In the genomic region with DNA sequence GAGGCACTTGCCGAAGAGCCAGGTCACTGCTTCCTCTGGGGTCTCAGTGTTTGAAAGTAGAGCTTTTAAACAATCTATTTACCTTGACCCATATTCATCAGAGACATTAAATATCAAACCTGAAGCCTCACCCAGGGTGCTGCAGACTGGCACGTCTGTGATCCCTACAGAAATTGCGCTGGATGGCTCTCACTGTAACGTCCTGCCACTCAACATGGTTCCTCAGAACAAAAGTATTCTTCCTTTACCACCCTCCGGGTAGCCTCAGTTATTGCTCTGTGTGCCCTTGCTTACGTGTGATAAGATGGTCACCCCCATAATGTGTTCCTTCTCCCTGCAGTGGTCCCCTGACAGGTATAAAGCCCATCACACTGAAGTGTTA, we compare ENCODE assay signal across 2 cellular contexts.
TF ChIP-seq lines count a peak whose summit lies in the region.

No MANE protein-coding gene starts in this region.

TF ChIP-seq in SK-N-SH, 30 proteins besides CTCF, POLR2A, EP300 and RAD21 (continued from another document):
- TF ChIP-seq, protein P1, sequence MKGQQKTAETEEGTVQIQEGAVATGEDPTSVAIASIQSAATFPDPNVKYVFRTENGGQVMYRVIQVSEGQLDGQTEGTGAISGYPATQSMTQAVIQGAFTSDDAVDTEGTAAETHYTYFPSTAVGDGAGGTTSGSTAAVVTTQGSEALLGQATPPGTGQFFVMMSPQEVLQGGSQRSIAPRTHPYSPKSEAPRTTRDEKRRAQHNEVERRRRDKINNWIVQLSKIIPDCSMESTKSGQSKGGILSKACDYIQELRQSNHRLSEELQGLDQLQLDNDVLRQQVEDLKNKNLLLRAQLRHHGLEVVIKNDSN (IDR thresholded peaks at IDR 0.05; ENCODE audit: borderline replicate concordance, low read depth): no peak
- TF ChIP-seq PBX3 (IDR thresholded peaks at IDR 0.05) (no peak), SIN3A (IDR thresholded peaks at IDR 0.05; ENCODE audit: borderline replicate concordance, low read depth, low read length) (no peak), MXI1 (IDR thresholded peaks at IDR 0.05; ENCODE audit: low read depth, low read length) (no peak), FOXM1 (IDR thresholded peaks at IDR 0.05; ENCODE audit: low read depth) (no peak), YY1 (IDR thresholded peaks at IDR 0.05; ENCODE audit: low read depth) (no peak)

TF ChIP-seq in SK-N-SH treated with all-trans-retinoic acid at 6 μM for 48 hours, 23 proteins besides CTCF, POLR2A, EP300 and RAD21:
- TF ChIP-seq TSHZ2 (CRISPR knock-in tag; IDR thresholded peaks at IDR 0.05): no peak
- no peak for TF ChIP-seq GLIS3 (CRISPR knock-in tag; IDR thresholded peaks at IDR 0.05)
- TF ChIP-seq POU6F1 (CRISPR knock-in tag; IDR thresholded peaks at IDR 0.05; ENCODE audit: borderline replicate concordance, low read depth): no peak
- no peak for TF ChIP-seq ZNF565 (CRISPR knock-in tag; conservative IDR thresholded peaks at IDR 0.05; ENCODE audit: low read depth)
- TF ChIP-seq ZFP30 (CRISPR knock-in tag; IDR thresholded peaks at IDR 0.05): no peak
- TF ChIP-seq TCF4 (CRISPR knock-in tag; IDR thresholded peaks at IDR 0.05; ENCODE audit: borderline replicate concordance): no peak
- no peak for TF ChIP-seq ZNF8 (CRISPR knock-in tag; IDR thresholded peaks at IDR 0.05)
- no peak for TF ChIP-seq TOX (CRISPR knock-in tag; IDR thresholded peaks at IDR 0.05; ENCODE audit: borderline replicate concordance)
- no peak for TF ChIP-seq ZC3H10 (CRISPR knock-in tag; IDR thresholded peaks at IDR 0.05)
- no peak for TF ChIP-seq ISL1 (CRISPR knock-in tag; IDR thresholded peaks at IDR 0.05)
- TF ChIP-seq ARNTL (CRISPR knock-in tag; IDR thresholded peaks at IDR 0.05; ENCODE audit: borderline replicate concordance, low read depth): no peak
- TF ChIP-seq RARB (CRISPR knock-in tag; IDR thresholded peaks at IDR 0.05): no peak
- no peak for TF ChIP-seq OSR1 (CRISPR knock-in tag; IDR thresholded peaks at IDR 0.05)
- TF ChIP-seq, protein P2, sequence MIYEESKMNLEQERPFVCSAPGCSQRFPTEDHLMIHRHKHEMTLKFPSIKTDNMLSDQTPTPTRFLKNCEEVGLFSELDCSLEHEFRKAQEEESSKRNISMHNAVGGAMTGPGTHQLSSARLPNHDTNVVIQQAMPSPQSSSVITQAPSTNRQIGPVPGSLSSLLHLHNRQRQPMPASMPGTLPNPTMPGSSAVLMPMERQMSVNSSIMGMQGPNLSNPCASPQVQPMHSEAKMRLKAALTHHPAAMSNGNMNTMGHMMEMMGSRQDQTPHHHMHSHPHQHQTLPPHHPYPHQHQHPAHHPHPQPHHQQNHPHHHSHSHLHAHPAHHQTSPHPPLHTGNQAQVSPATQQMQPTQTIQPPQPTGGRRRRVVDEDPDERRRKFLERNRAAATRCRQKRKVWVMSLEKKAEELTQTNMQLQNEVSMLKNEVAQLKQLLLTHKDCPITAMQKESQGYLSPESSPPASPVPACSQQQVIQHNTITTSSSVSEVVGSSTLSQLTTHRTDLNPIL (CRISPR knock-in tag; IDR thresholded peaks at IDR 0.05; ENCODE audit: low read depth): no peak
- no peak for TF ChIP-seq ZNF70 (CRISPR knock-in tag; IDR thresholded peaks at IDR 0.05)
- TF ChIP-seq, protein P3, sequence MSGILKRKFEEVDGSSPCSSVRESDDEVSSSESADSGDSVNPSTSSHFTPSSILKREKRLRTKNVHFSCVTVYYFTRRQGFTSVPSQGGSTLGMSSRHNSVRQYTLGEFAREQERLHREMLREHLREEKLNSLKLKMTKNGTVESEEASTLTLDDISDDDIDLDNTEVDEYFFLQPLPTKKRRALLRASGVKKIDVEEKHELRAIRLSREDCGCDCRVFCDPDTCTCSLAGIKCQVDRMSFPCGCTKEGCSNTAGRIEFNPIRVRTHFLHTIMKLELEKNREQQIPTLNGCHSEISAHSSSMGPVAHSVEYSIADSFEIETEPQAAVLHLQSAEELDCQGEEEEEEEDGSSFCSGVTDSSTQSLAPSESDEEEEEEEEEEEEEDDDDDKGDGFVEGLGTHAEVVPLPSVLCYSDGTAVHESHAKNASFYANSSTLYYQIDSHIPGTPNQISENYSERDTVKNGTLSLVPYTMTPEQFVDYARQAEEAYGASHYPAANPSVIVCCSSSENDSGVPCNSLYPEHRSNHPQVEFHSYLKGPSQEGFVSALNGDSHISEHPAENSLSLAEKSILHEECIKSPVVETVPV (CRISPR knock-in tag; IDR thresholded peaks at IDR 0.05): no peak
- TF ChIP-seq, protein P4, sequence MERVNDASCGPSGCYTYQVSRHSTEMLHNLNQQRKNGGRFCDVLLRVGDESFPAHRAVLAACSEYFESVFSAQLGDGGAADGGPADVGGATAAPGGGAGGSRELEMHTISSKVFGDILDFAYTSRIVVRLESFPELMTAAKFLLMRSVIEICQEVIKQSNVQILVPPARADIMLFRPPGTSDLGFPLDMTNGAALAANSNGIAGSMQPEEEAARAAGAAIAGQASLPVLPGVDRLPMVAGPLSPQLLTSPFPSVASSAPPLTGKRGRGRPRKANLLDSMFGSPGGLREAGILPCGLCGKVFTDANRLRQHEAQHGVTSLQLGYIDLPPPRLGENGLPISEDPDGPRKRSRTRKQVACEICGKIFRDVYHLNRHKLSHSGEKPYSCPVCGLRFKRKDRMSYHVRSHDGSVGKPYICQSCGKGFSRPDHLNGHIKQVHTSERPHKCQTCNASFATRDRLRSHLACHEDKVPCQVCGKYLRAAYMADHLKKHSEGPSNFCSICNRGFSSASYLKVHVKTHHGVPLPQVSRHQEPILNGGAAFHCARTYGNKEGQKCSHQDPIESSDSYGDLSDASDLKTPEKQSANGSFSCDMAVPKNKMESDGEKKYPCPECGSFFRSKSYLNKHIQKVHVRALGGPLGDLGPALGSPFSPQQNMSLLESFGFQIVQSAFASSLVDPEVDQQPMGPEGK (CRISPR knock-in tag; IDR thresholded peaks at IDR 0.05; ENCODE audit: borderline replicate concordance): no peak
- TF ChIP-seq BACH2 (CRISPR knock-in tag; IDR thresholded peaks at IDR 0.05; ENCODE audit: borderline replicate concordance): no peak
- no peak for TF ChIP-seq CSDC2 (CRISPR knock-in tag; IDR thresholded peaks at IDR 0.05)
- TF ChIP-seq PPARA (CRISPR knock-in tag; IDR thresholded peaks at IDR 0.05; ENCODE audit: borderline replicate concordance): no peak
